Comparison of ENCODE assay signal across 8 cellular contexts in the genomic region with DNA sequence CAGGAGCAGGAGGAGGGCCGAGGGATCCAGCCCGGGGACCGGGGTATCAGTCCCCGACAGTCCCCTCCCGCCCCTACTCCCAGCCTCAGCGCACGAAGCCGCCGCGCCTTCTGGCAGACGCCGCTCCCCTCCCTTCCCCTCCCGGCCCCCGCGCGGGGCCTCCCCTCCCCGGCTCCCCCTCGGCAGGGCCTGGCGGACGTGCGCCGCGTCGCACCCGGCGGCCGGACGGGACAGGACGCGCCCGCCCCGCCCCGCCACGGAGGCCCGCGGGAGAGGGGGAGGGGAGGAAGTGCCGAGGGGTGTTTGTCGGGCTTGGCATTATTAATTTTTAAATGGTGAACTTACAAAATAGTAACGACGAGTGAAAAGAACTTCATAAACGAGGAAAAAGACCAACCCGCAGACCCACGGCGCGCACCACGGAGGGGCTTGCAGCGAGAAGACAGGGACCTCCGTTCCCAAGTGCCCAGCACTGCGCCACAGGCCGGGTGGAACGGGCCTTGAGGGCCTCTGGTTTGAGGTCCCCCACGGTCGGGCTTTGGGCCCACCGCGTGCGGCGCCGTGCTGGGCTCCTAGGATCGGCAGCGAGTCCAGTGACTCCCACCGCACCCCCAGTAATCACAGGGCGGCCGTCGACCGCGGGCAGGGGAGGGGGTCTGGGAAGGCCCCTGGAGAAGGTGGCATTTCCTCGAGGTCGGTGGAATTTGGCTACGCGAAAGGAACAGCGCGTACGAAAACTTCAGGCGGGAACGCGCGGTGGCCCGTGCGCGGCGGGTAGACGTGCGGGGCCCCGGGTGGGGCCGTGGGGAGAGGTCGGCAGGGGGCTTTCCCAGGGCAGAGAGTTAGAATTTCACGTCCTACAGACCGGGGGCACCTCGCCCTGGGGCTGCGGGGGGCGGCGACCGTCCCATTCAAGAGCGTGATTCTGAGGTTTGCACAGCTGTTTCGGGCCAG. TPM values are rescaled to one million over a fixed set of nuclear protein-coding genes. Genes with fewer than 3 reads are reported as not detected.
DNase-seq lines count a peak whose midpoint lies in the region; ATAC-seq and TF ChIP-seq lines count a peak whose summit lies in the region.

No MANE protein-coding gene starts in this region.

- DNase-seq in NCI-H524 (lab: John Stamatoyannopoulos, UW) = peak; percentile 30 to 62
- no peak for DNase-seq in NCI-H524 treated with DMSO at 0.1 percent for 48 hours (lab: John Stamatoyannopoulos, UW)
- DNase-seq in NT2/D1 (ENCODE audit: low read depth, low spot score) = no peak
- peak; percentile 49 for DNase-seq in activated T-helper 9 cell treated with anti-CD3 and anti-CD28 coated beads, Interleukin-2, amount 50 U/mL, for 16 hours (ENCODE audit: low read depth)
- DNase-seq in fibroblast of the aortic adventitia (ENCODE audit: low read depth) = peak; percentile 59
- DNase-seq in natural killer cell = peak; percentile 64
- DNase-seq in tibial artery = peak; percentile 83 to 96

- H3K9ac ChIP-seq in NT2/D1 (ENCODE audit: insufficient read length, low read depth) = peak overlapping the region; percentile 89

- H3K4me3 ChIP-seq in NT2/D1 (ENCODE audit: insufficient read length, low read depth) (peak overlapping the region; percentile 85), fibroblast of the aortic adventitia (ENCODE audit: low read depth, low read length) (peak overlapping the region; percentile 82), tibial artery (peak overlapping the region; percentile 91 to 99)

- no peaks in the 10 kb centered on the region for H3K9me3 Mint-ChIP-seq in natural killer cell

- no peaks in the 10 kb centered on the region for H3K36me3 Mint-ChIP-seq in natural killer cell

- H3K36me3 ChIP-seq in NT2/D1 (ENCODE audit: insufficient read depth, insufficient read length, low read length) = peaks cover 27% of the 10 kb centered on the region
- peaks cover 16 to 34% (median 27%) of the 10 kb centered on the region in 3 donors for H3K36me3 ChIP-seq in tibial artery

- peak overlapping the region; percentile 95 for H3K4me3 Mint-ChIP-seq in natural killer cell

- intact Hi-C loops in natural killer cell (cut with micrococcal nuclease) = loop anchor here (1.0 to 5.0 kb wide), 4 partner anchors 119 to 499 kb away; partner anchors contain the start of genes AAMP, ARPC2 and PNKD
- intact Hi-C loops in tibial artery (cut with DNase I; ENCODE audit: low total_unique reads) = loop anchor here (5.0 kb wide), 1 partner anchor 111 kb away; no protein-coding TSS in a partner anchor

- ATAC-seq in HG02885 (IDR thresholded peaks at IDR 0.05; ENCODE audit: poor library complexity, unreplicated experiment) (peak; percentile 23), natural killer cell (peak; percentile 16 to 33 (median 20))

- peaks cover 36% of the 10 kb centered on the region for H3K27me3 ChIP-seq in NT2/D1 (ENCODE audit: insufficient read depth, insufficient read length)
- no peaks in the 10 kb centered on the region for H3K27me3 ChIP-seq in tibial artery

- H3K27ac Mint-ChIP-seq in natural killer cell = peak overlapping the region; percentile 98

- H3K4me1 ChIP-seq in NT2/D1 (ENCODE audit: insufficient read depth, insufficient read length) (peaks cover 14% of the 10 kb centered on the region), tibial artery (peaks cover 0 to 44% (median 32%) of the 10 kb centered on the region in 4 donors)

- no peaks in the 10 kb centered on the region for H3K27me3 Mint-ChIP-seq in natural killer cell (ENCODE audit: low read depth in 2 of 2)

- H3K27ac ChIP-seq in tibial artery = peak overlapping the region; percentile 100

- TF ChIP-seq CTCF in fibroblast of the aortic adventitia (IDR thresholded peaks at IDR 0.05; ENCODE audit: insufficient read depth, low read length) = no peak
- TF ChIP-seq CTCF in natural killer cell (IDR thresholded peaks at IDR 0.05) = no peak
- TF ChIP-seq CTCF in tibial artery (IDR thresholded peaks at IDR 0.05) = no peak

- H3K4me1 Mint-ChIP-seq in natural killer cell = peaks cover 52 to 73% of the 10 kb centered on the region in 2 donors

- no peaks in the 10 kb centered on the region for H3K9me3 ChIP-seq in NT2/D1 (ENCODE audit: insufficient read depth, low read length)
- H3K9me3 ChIP-seq in tibial artery = no peaks in the 10 kb centered on the region

RNA-seq across cellular contexts. Expression of gene CTDSP1, which starts 1.0 kb away (rescaled TPM):
- total RNA-seq in fibroblast of the aortic adventitia (ENCODE audit: low replicate concordance) = 53.6 and 70.4 TPM in 2 replicates
- total RNA-seq in natural killer cell = 100 to 1,000 TPM; 223 to 273 (median 228) TPM

RNA-seq across cellular contexts. Expression of gene SLC11A1, which starts 16.6 kb away (rescaled TPM):
- total RNA-seq in fibroblast of the aortic adventitia (ENCODE audit: low replicate concordance) (0.09 and 0.33 TPM in 2 replicates), natural killer cell (10 to 100 TPM; 17.9 to 53.5 (median 35.5) TPM)

RNA-seq across cellular contexts. Expression of gene VIL1, which starts 20.2 kb away (rescaled TPM):
- not detected in 2 replicates for total RNA-seq in fibroblast of the aortic adventitia (ENCODE audit: low replicate concordance)
- 1 to 10 TPM; 1.5 to 1.8 (median 1.6) TPM for total RNA-seq in natural killer cell

RNA-seq across cellular contexts. Expression of gene CATIP, which starts 42.1 kb away (rescaled TPM):
- not detected in 2 replicates for total RNA-seq in fibroblast of the aortic adventitia (ENCODE audit: low replicate concordance)
- under 1 TPM in 1 of 3 donors, not detected in 2; 0.26 TPM for total RNA-seq in natural killer cell

Comparison
In these comparisons a context has a peak if more than half of its experiments do, and no peak if none do; other contexts are left out.
1. DNase-seq: peak in NCI-H524 (2 of 2), activated T-helper 9 cell treated with anti-CD3 and anti-CD28 coated beads, Interleukin-2, amount 50 U/mL, for 16 hours (single experiment), fibroblast of the aortic adventitia (single experiment), natural killer cell (single experiment) and tibial artery (2 of 2); none in NCI-H524 treated with DMSO at 0.1 percent for 48 hours (single experiment) and NT2/D1 (single experiment).
2. RNA of gene SLC11A1, which starts 16.6 kb away (total RNA-seq): 17.9 to 53.5 TPM in natural killer cell; 0.09 to 0.33 TPM in fibroblast of the aortic adventitia; every median in the first group is over 10 times any median in the second.
3. Peak in every context shown above with its lines, with median percentiles within 50 percentile points of each other: H3K4me3 ChIP-seq.